In the genomic region with DNA sequence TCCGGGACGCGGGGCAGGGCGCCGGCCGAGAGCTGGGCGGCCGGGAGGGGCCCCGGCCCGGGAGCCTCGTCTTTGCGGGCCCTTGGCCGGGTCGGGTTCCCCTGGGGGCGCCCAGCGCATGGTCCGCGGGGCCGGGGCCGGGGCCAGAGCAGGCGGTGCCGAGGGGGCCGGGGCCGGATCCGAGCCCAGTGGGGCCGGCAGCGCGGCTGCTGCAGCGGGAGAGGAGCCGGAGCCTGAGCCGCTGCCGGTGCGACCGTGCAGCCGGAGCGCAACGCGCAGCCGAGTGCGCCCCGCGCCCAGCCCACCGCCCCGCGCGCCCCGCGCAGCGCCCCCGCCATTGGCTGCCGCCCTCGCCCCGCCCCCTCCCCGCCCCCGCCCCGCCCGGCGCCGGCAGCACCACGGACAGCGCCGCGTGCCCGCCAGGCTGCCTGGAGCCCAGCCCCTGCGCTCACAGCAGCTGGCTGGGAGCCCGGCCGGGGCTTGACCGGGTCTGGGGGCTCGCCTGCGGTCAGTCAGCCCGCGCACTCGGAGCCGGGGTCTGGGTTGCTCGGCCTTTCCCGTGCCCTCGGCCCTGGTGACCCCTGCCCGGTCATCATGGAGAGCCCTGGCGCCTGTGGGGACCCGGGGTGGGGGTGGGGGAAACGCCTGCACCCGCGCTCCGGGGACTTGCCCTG, we compare ENCODE assay signal across 1 cellular context.
TF ChIP-seq lines count a peak whose summit lies in the region.

A gene (minus strand): TSS at position 287 of the 674 bp plus-strand sequence. CDS start 308 bp downstream, outside the sequence.

TF ChIP-seq in HepG2, 621 proteins besides CTCF, POLR2A, EP300 and RAD21 (continued from another document and continues in another):
- TF ChIP-seq, protein P1, sequence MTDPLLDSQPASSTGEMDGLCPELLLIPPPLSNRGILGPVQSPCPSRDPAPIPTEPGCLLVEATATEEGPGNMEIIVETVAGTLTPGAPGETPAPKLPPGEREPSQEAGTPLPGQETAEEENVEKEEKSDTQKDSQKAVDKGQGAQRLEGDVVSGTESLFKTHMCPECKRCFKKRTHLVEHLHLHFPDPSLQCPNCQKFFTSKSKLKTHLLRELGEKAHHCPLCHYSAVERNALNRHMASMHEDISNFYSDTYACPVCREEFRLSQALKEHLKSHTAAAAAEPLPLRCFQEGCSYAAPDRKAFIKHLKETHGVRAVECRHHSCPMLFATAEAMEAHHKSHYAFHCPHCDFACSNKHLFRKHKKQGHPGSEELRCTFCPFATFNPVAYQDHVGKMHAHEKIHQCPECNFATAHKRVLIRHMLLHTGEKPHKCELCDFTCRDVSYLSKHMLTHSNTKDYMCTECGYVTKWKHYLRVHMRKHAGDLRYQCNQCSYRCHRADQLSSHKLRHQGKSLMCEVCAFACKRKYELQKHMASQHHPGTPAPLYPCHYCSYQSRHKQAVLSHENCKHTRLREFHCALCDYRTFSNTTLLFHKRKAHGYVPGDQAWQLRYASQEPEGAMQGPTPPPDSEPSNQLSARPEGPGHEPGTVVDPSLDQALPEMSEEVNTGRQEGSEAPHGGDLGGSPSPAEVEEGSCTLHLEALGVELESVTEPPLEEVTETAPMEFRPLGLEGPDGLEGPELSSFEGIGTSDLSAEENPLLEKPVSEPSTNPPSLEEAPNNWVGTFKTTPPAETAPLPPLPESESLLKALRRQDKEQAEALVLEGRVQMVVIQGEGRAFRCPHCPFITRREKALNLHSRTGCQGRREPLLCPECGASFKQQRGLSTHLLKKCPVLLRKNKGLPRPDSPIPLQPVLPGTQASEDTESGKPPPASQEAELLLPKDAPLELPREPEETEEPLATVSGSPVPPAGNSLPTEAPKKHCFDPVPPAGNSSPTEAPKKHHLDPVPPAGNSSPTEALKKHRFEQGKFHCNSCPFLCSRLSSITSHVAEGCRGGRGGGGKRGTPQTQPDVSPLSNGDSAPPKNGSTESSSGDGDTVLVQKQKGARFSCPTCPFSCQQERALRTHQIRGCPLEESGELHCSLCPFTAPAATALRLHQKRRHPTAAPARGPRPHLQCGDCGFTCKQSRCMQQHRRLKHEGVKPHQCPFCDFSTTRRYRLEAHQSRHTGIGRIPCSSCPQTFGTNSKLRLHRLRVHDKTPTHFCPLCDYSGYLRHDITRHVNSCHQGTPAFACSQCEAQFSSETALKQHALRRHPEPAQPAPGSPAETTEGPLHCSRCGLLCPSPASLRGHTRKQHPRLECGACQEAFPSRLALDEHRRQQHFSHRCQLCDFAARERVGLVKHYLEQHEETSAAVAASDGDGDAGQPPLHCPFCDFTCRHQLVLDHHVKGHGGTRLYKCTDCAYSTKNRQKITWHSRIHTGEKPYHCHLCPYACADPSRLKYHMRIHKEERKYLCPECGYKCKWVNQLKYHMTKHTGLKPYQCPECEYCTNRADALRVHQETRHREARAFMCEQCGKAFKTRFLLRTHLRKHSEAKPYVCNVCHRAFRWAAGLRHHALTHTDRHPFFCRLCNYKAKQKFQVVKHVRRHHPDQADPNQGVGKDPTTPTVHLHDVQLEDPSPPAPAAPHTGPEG (CRISPR knock-in tag; IDR thresholded peaks at IDR 0.05), result no peak; the same call in 1 of the 2 replicates
- TF ChIP-seq ZNF225 (CRISPR knock-in tag; IDR thresholded peaks at IDR 0.05) (0 out of 2 replicates have a peak, but pooled peaks have one; percentile 77), ZNF788 (CRISPR knock-in tag; IDR thresholded peaks at IDR 0.05; ENCODE audit: borderline replicate concordance) (peak; percentile 29; the same call in 1 of the 2 replicates), ZNF441 (CRISPR knock-in tag; IDR thresholded peaks at IDR 0.05; ENCODE audit: borderline replicate concordance) (peak; percentile 89), ZFP36 (IDR thresholded peaks at IDR 0.05; ENCODE audit: borderline replicate concordance, low read depth, low read length, partially characterized antibody) (no peak), ZFP37 (CRISPR knock-in tag; IDR thresholded peaks at IDR 0.05; ENCODE audit: borderline replicate concordance) (no peak), NR2C2 (CRISPR knock-in tag; IDR thresholded peaks at IDR 0.05; ENCODE audit: borderline replicate concordance) (no peak), ZNF879 (CRISPR knock-in tag; IDR thresholded peaks at IDR 0.05) (no peak), NR1H2 (CRISPR knock-in tag; IDR thresholded peaks at IDR 0.05; ENCODE audit: borderline replicate concordance, low read depth) (peak; percentile 68; the same call in 1 of the 2 replicates), SRSF4 (IDR thresholded peaks at IDR 0.05; ENCODE audit: low read depth, low read length, poor library complexity, severe bottlenecking) (no peak), NBN (conservative IDR thresholded peaks at IDR 0.05) (no peak), NKX3-1 (CRISPR knock-in tag; IDR thresholded peaks at IDR 0.05) (no peak), EHMT2 (IDR thresholded peaks at IDR 0.05; ENCODE audit: borderline replicate concordance, low read depth, low read length) (peak; percentile 65), ZC3H4 (CRISPR knock-in tag; IDR thresholded peaks at IDR 0.05; ENCODE audit: borderline replicate concordance) (no peak), PHB2 (IDR thresholded peaks at IDR 0.05; ENCODE audit: partially characterized antibody) (no peak), ZNF446 (CRISPR knock-in tag; IDR thresholded peaks at IDR 0.05) (peak; percentile 72; the same call in 1 of the 2 replicates), XRCC5 (optimal IDR thresholded peaks at IDR 0.05; ENCODE audit: low read length) (no peak)
- TF ChIP-seq, protein P2, sequence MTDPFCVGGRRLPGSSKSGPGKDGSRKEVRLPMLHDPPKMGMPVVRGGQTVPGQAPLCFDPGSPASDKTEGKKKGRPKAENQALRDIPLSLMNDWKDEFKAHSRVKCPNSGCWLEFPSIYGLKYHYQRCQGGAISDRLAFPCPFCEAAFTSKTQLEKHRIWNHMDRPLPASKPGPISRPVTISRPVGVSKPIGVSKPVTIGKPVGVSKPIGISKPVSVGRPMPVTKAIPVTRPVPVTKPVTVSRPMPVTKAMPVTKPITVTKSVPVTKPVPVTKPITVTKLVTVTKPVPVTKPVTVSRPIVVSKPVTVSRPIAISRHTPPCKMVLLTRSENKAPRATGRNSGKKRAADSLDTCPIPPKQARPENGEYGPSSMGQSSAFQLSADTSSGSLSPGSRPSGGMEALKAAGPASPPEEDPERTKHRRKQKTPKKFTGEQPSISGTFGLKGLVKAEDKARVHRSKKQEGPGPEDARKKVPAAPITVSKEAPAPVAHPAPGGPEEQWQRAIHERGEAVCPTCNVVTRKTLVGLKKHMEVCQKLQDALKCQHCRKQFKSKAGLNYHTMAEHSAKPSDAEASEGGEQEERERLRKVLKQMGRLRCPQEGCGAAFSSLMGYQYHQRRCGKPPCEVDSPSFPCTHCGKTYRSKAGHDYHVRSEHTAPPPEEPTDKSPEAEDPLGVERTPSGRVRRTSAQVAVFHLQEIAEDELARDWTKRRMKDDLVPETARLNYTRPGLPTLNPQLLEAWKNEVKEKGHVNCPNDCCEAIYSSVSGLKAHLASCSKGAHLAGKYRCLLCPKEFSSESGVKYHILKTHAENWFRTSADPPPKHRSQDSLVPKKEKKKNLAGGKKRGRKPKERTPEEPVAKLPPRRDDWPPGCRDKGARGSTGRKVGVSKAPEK (CRISPR knock-in tag; IDR thresholded peaks at IDR 0.05; ENCODE audit: borderline replicate concordance), result no peak
- TF ChIP-seq, protein P3, sequence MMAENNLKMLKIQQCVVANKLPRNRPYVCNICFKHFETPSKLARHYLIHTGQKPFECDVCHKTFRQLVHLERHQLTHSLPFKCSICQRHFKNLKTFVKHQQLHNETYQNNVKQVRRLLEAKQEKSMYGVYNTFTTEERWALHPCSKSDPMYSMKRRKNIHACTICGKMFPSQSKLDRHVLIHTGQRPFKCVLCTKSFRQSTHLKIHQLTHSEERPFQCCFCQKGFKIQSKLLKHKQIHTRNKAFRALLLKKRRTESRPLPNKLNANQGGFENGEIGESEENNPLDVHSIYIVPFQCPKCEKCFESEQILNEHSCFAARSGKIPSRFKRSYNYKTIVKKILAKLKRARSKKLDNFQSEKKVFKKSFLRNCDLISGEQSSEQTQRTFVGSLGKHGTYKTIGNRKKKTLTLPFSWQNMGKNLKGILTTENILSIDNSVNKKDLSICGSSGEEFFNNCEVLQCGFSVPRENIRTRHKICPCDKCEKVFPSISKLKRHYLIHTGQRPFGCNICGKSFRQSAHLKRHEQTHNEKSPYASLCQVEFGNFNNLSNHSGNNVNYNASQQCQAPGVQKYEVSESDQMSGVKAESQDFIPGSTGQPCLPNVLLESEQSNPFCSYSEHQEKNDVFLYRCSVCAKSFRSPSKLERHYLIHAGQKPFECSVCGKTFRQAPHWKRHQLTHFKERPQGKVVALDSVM (CRISPR knock-in tag; IDR thresholded peaks at IDR 0.05), result 0 out of 2 replicates have a peak, but pooled peaks have one; percentile 22
- TF ChIP-seq, protein P4, sequence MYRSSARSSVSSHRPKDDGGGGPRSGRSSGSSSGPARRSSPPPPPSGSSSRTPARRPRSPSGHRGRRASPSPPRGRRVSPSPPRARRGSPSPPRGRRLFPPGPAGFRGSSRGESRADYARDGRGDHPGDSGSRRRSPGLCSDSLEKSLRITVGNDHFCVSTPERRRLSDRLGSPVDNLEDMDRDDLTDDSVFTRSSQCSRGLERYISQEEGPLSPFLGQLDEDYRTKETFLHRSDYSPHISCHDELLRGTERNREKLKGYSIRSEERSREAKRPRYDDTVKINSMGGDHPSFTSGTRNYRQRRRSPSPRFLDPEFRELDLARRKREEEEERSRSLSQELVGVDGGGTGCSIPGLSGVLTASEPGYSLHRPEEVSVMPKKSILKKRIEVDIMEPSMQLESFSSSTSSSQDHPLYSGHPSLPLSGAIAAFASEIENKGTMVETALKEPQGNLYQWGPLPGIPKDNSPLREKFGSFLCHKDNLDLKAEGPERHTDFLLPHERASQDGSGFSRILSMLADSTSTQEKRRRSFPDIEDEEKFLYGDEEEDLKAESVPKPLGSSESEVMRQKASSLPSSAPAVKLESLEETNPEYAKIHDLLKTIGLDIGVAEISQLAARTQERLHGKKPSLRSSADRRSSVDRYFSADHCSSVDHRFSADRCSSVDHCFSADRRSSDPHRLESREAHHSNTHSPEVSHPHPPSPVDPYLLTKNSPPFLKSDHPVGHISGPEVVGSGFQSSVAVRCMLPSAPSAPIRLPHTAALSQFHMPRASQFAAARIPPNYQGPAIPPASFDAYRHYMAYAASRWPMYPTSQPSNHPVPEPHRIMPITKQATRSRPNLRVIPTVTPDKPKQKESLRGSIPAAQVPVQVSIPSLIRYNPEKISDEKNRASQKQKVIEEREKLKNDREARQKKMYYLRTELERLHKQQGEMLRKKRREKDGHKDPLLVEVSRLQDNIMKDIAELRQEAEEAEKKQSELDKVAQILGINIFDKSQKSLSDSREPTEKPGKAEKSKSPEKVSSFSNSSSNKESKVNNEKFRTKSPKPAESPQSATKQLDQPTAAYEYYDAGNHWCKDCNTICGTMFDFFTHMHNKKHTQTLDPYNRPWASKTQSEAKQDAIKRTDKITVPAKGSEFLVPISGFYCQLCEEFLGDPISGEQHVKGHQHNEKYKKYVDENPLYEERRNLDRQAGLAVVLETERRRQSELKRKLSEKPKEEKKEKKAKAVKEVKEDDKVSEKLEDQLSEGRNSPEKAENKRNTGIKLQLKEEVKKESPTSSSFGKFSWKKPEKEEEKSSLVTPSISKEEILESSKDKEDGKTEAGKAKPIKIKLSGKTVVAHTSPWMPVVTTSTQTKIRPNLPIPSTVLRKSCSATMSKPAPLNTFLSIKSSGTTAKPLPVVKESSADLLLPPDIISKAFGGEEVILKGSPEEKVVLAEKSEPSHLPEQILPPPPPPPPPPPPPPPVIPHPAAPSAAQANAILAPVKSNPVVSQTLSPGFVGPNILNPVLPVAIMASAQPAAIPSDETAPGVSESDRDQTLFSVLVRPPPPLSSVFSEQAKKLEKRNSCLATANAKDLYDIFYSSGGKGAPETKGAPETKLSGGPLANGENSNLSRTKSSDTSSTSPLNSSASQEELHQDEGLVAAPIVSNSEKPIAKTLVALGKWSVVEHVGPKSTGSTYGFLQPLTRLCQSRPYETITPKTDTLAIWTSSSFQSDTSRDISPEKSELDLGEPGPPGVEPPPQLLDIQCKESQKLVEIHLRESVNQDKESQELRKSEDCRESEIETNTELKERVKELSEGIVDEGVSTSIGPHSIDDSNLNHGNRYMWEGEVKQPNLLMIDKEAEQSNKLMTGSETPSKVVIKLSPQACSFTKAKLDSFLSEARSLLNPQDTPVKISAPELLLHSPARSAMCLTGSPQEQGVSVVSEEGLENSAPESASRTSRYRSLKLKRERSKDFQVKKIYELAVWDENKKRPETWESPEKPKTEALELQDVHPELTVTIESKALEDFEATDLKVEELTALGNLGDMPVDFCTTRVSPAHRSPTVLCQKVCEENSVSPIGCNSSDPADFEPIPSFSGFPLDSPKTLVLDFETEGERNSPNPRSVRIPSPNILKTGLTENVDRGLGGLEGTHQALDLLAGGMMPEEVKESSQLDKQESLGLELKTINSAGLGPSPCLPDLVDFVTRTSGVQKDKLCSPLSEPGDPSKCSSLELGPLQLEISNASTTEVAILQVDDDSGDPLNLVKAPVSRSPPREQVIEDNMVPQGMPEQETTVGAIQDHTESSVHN (CRISPR knock-in tag; IDR thresholded peaks at IDR 0.05), result 0 out of 2 replicates have a peak, but pooled peaks have one; percentile 75
- TF ChIP-seq, protein P5, sequence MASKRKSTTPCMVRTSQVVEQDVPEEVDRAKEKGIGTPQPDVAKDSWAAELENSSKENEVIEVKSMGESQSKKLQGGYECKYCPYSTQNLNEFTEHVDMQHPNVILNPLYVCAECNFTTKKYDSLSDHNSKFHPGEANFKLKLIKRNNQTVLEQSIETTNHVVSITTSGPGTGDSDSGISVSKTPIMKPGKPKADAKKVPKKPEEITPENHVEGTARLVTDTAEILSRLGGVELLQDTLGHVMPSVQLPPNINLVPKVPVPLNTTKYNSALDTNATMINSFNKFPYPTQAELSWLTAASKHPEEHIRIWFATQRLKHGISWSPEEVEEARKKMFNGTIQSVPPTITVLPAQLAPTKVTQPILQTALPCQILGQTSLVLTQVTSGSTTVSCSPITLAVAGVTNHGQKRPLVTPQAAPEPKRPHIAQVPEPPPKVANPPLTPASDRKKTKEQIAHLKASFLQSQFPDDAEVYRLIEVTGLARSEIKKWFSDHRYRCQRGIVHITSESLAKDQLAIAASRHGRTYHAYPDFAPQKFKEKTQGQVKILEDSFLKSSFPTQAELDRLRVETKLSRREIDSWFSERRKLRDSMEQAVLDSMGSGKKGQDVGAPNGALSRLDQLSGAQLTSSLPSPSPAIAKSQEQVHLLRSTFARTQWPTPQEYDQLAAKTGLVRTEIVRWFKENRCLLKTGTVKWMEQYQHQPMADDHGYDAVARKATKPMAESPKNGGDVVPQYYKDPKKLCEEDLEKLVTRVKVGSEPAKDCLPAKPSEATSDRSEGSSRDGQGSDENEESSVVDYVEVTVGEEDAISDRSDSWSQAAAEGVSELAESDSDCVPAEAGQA (IDR thresholded peaks at IDR 0.05; ENCODE audit: low read depth), result no peak
- TF ChIP-seq, protein P5 (CRISPR knock-in tag; IDR thresholded peaks at IDR 0.05; ENCODE audit: borderline replicate concordance), result peak; percentile 3; the same call in 1 of the 2 replicates
